Comparison of ENCODE assay signal across 27 cellular contexts in the genomic region with DNA sequence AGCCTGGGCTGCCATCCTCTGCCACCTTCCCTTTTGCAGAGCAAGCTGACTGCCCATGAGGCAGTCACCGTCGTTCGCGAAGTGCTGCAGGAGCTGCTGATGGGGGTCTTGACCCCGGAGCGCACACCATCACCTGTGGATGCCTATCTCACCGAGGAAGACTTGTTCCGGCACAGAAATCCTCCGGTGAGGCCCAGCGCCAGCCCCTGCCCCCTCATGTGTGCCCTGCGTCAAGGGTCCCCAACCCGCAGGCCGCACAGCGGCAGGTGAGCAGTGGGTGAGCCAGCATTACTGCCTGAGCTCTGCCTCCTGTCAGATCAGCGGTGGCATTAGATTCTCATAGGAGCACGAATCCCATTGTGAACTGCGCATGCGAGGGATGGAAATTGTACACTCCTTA. TPM values are rescaled to one million over a fixed set of nuclear protein-coding genes. Genes with fewer than 3 reads are reported as not detected.
"Had no signal": no experiment of that assay in that cellular context is flagged by ENCODE, and none has a peak within 500 bp of the region (broad histone marks: within the 10 kb centered on the region; RNA-seq: fewer than 3 reads in every experiment).

No MANE protein-coding gene starts in this region.

- H3K9me3 ChIP-seq: stomach, suprapubic skin, testis, thoracic aorta, thyroid gland, tibial artery, tibial nerve, transverse colon, upper lobe of left lung, upper lobe of right lung, uterus, vagina had no signal

- H3K4me3 ChIP-seq: stomach, suprapubic skin, testis, thoracic aorta, thyroid gland, tibial artery, tibial nerve, transverse colon, upper lobe of left lung, upper lobe of right lung, uterus, vagina had no signal

- DNase-seq: stimulated activated CD4-positive, alpha-beta T cell treated with anti-CD3 and anti-CD28 coated beads, Interleukin-2, amount 100 ng/mL, for 48 hours; stimulated activated CD4-positive, alpha-beta T cell treated with anti-CD3 and anti-CD28 coated beads, Interleukin-4, amount 100 ng/mL, for 1 hour; stimulated activated CD4-positive, alpha-beta T cell treated with anti-CD3 and anti-CD28 coated beads, Interleukin-4, amount 100 ng/mL, for 24 hours; stimulated activated CD4-positive, alpha-beta T cell treated with anti-CD3 and anti-CD28 coated beads, Interleukin-4, amount 100 ng/mL, for 4 hours; stimulated activated CD8-positive, alpha-beta memory T cell treated with anti-CD3 and anti-CD28 coated beads, Interleukin-4, amount 100 ng/mL, for 48 hours; stimulated activated naive B cell treated with anti-CD40 and anti-IgM and Interleukin-4, amounts not matched to agents 10 μg/mL and 1 μg/mL and 100 μg/mL, for 72 hours; stimulated activated naive CD4-positive, alpha-beta T cell; stimulated activated naive CD4-positive, alpha-beta T cell treated with Interleukin-2 at 50 U/mL for 16 hours; stimulated activated naive CD8-positive, alpha-beta T cell treated with anti-CD3 and anti-CD28 coated beads, Interleukin-15, amount 100 ng/mL, for 72 hours; stimulated activated naive CD8-positive, alpha-beta T cell treated with anti-CD3 and anti-CD28 coated beads, Interleukin-15, Interleukin-2, amounts not matched to agents 100 U/mL and 50 U/mL, for 24 hours; stomach; substantia nigra; testis; thyroid gland; tibial artery; transverse colon; upper lobe of right lung; uterus had no signal

- H3K36me3 ChIP-seq: stomach, suprapubic skin, thoracic aorta, thyroid gland, tibial artery, tibial nerve, transverse colon, upper lobe of left lung, upper lobe of right lung, uterus, vagina had no signal

- ATAC-seq: stimulated activated effector memory CD8-positive, alpha-beta T cell treated with anti-CD3 and anti-CD28 coated beads, Interleukin-12 subunit alpha, Interleukin-12 subunit beta, amount 100 ng/mL, for 72 hours; stimulated activated memory B cell treated with anti-CD40 and anti-IgM and Interleukin-4, amounts not matched to agents 10 μg/mL and 1 μg/mL and 100 μg/mL, for 72 hours; stimulated activated naive B cell treated with anti-CD40 and anti-IgM and Interleukin-4, amounts not matched to agents 10 μg/mL and 1 μg/mL and 100 μg/mL, for 72 hours; stimulated activated naive CD8-positive, alpha-beta T cell treated with anti-CD3 and anti-CD28 coated beads, Interleukin-15, amount 100 ng/mL, for 72 hours; stimulated activated naive CD8-positive, alpha-beta T cell treated with anti-CD3 and anti-CD28 coated beads, Interleukin-15, Interleukin-2, amounts not matched to agents 100 U/mL and 50 U/mL, for 24 hours; upper lobe of right lung had no signal

- H3K4me1 ChIP-seq: stomach, suprapubic skin, tibial artery, tibial nerve, transverse colon, upper lobe of left lung, upper lobe of right lung, uterus, vagina had no signal

- H3K27ac ChIP-seq: stomach, suprapubic skin, testis, thoracic aorta, thyroid gland, tibial artery, tibial nerve, transverse colon, upper lobe of left lung, upper lobe of right lung, uterus, vagina had no signal

- H3K27me3 ChIP-seq: testis, thyroid gland, transverse colon, upper lobe of left lung, uterus, vagina had no signal

RNA-seq across cellular contexts. Expression of gene EPN3, which starts 7.7 kb away (rescaled TPM):
- total RNA-seq: subcutaneous adipose tissue, temporal lobe had no signal

RNA-seq across cellular contexts. Expression of gene MYCBPAP, which starts 16.6 kb away (rescaled TPM):
- total RNA-seq: vagina had no signal

RNA-seq across cellular contexts. Expression of gene CACNA1G, which starts 35.7 kb away (rescaled TPM):
- total RNA-seq: upper lobe of right lung had no signal
